ENCODE assay signal across 17 cellular contexts in the genomic region with DNA sequence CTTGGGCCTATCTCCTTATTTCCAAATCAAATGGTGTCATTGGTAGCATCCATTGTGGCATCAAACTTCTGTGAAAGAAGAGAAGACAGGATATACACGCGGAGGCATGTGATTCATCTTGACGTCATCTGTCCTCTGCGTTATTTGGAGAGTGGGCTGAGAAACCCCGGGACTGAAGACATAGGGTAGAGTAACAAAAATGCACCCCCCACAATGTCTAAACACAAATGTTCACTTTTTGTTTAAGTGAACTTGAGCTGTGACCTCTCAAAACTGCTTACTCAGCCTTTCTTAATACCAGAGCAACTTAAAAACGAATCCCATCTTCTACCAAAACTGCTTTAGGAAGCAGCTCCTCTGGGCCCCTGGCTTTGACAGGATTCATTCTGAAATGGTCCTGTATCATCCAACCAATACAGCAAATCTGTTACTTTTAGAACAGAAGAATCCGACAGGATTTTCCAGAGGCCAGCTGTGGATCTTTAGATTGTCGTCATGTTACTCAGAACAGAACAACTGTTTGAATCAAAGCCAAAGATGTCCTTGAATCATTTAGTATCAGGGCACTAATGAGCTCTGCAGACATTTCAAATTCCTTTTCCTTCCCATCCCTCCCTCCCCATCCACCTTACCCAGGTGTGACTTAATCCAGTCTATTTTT.
DNase-seq lines count a peak whose midpoint lies in the region; ATAC-seq and TF ChIP-seq lines count a peak whose summit lies in the region.
"Had no signal": no experiment of that assay in that cellular context is flagged by ENCODE, and none has a peak within 500 bp of the region (broad histone marks: within the 10 kb centered on the region; RNA-seq: fewer than 3 reads in every experiment).

No MANE protein-coding gene starts in this region.

- H3K36me3 ChIP-seq in SK-N-SH (replicated peaks in 1 of 2; ENCODE audit: control insufficient read depth in 1 of 2, insufficient read depth in 2 of 2, low read length in 1 of 2) (peaks cover 9 to 11% of the 10 kb centered on the region in 2 experiments), osteoblast (ENCODE audit: insufficient read depth, low read length) (no peaks in the 10 kb centered on the region)

- DNase-seq in EL (peak; percentile 80), SK-N-SH (no peak), fibroblast of mammary gland (ENCODE audit: low read depth) (peak; percentile 87), osteoblast (ENCODE audit: insufficient read length, low spot score, missing footprints) (no peak), GM03348 (ENCODE audit: low spot score) (no peak), NCI-H2081 (lab: John Stamatoyannopoulos, UW) (no peak), GM19240 (ENCODE audit: insufficient read length, low spot score) (no peak)
- DNase-seq: activated CD4-positive, CD25-positive, alpha-beta regulatory T cell treated with anti-CD3 and anti-CD28 coated beads, Interleukin-2, amount 50 U/mL, for 72 hours; COR-L47; erythroblast; NCI-H2171; NCI-H69; OCI-M1; stimulated activated CD4-positive, alpha-beta T cell treated with anti-CD3 and anti-CD28 coated beads, Interleukin-15, amount 100 ng/mL, for 24 hours; stimulated activated naive B cell treated with anti-CD40 and anti-IgM and Interleukin-4, amounts not matched to agents 10 μg/mL and 1 μg/mL and 100 μg/mL, for 72 hours had no signal

- CTCF ChIA-PET in SK-N-SH (lab: Yijun Ruan, JAX): interaction anchor here (1.0 to 2.3 kb wide), 7 partner anchors 10 to 1132 kb away, joined by 3 to 4 read pairs (median 3); no protein-coding TSS in a partner anchor

- no peaks in the 10 kb centered on the region for H4K20me1 ChIP-seq in SK-N-SH (ENCODE audit: insufficient read depth)
- no peaks in the 10 kb centered on the region for H4K20me1 ChIP-seq in osteoblast (ENCODE audit: insufficient read depth, low read length)

- H3K9me3 ChIP-seq in SK-N-SH: no peaks in the 10 kb centered on the region
- no peaks in the 10 kb centered on the region for H3K9me3 ChIP-seq in osteoblast (ENCODE audit: low read depth, low read length)

- H3F3A ChIP-seq in SK-N-SH (replicated peaks; ENCODE audit: insufficient read depth): peaks cover 27% of the 10 kb centered on the region

- H3K4me3 ChIP-seq in SK-N-SH (ENCODE audit: low read depth in 2 of 2, low read length in 1 of 2) (no peak overlapping the region), fibroblast of mammary gland (ENCODE audit: control insufficient read depth, low read depth, low read length) (no peak overlapping the region), osteoblast (ENCODE audit: insufficient read depth, low read length) (no peak overlapping the region)

- ATAC-seq in HG03095 (IDR thresholded peaks at IDR 0.05; ENCODE audit: unreplicated experiment): no peak
- ATAC-seq: stimulated activated naive B cell treated with anti-CD40 and anti-IgM and Interleukin-4, amounts not matched to agents 10 μg/mL and 1 μg/mL and 100 μg/mL, for 72 hours had no signal

- no peaks in the 10 kb centered on the region for H3K9me2 ChIP-seq in SK-N-SH

- H3K4me2 ChIP-seq in SK-N-SH (no peak overlapping the region), osteoblast (ENCODE audit: insufficient read depth, low read length) (peak overlapping the region; percentile 11)
- H3K4me2 ChIP-seq: KMS-11 had no signal

- WGBS in SK-N-SH (ENCODE audit: low lambda C conversion rate): 55% methylated on average over 8 of the region's 8 CpGs

- H3K27ac ChIP-seq in SK-N-SH (ENCODE audit: low read depth in 2 of 2, low read length in 1 of 2): peak overlapping the region; percentile 62 to 81
- peak overlapping the region; percentile 60 for H3K27ac ChIP-seq in osteoblast (ENCODE audit: low read depth, low read length)
- H3K27ac ChIP-seq: KMS-11 had no signal

- POLR2A ChIA-PET in SK-N-SH (lab: Yijun Ruan, JAX): no interaction called here

- H3K4me1 ChIP-seq in SK-N-SH (ENCODE audit: control insufficient read depth in 1 of 2, insufficient read depth in 2 of 2, low read depth in 1 of 2, low read length in 1 of 2) (peaks cover 17 to 23% of the 10 kb centered on the region in 2 experiments), osteoblast (ENCODE audit: insufficient read depth, low read length) (peaks cover 19% of the 10 kb centered on the region)

- TF ChIP-seq CTCF in SK-N-SH (IDR thresholded peaks at IDR 0.05): no peak
- no peak for TF ChIP-seq CTCF in fibroblast of mammary gland (conservative IDR thresholded peaks at IDR 0.05; ENCODE audit: control insufficient read depth, insufficient read depth, low read depth, low read length)
- no peak for TF ChIP-seq CTCF in osteoblast (IDR thresholded peaks at IDR 0.05; ENCODE audit: extremely low read depth, low read depth, low read length)

- TF ChIP-seq EP300 in SK-N-SH (IDR thresholded peaks at IDR 0.05; ENCODE audit: borderline replicate concordance in 1 of 2, low read depth in 1 of 2, low read length in 1 of 2): no peak

- 0 out of 2 replicates have a peak, but pooled peaks have one; percentile 6 for TF ChIP-seq RAD21 in SK-N-SH (IDR thresholded peaks at IDR 0.05; ENCODE audit: low read length)

- no peak overlapping the region for H3K9ac ChIP-seq in SK-N-SH
- H3K9ac ChIP-seq: KMS-11 had no signal

- H3K27me3 ChIP-seq in SK-N-SH (ENCODE audit: insufficient read depth): no peaks in the 10 kb centered on the region
- no peaks in the 10 kb centered on the region for H3K27me3 ChIP-seq in osteoblast (ENCODE audit: insufficient read depth, low read length)

- peak overlapping the region; percentile 4; the same call in 1 of the 2 replicates for H2AFZ ChIP-seq in SK-N-SH (ENCODE audit: low read depth)
- no peak overlapping the region for H2AFZ ChIP-seq in osteoblast (ENCODE audit: low read length)

- H3K79me2 ChIP-seq in SK-N-SH (ENCODE audit: insufficient read depth): peaks cover 82% of the 10 kb centered on the region
- no peaks in the 10 kb centered on the region for H3K79me2 ChIP-seq in osteoblast (ENCODE audit: insufficient read depth, low read length)

TF ChIP-seq in SK-N-SH, 30 proteins besides CTCF, POLR2A, EP300 and RAD21:
- TF ChIP-seq ELF1 (IDR thresholded peaks at IDR 0.05) (no peak), JUND (IDR thresholded peaks at IDR 0.05) (peak; percentile 30; the same call in 1 of the 2 replicates), FOSL2 (IDR thresholded peaks at IDR 0.05; ENCODE audit: borderline replicate concordance, low read depth) (peak; percentile 52; the same call in 1 of the 2 replicates), PBX3 (IDR thresholded peaks at IDR 0.05) (peak; percentile 41; the same call in 1 of the 2 replicates)
- TF ChIP-seq, protein P1, sequence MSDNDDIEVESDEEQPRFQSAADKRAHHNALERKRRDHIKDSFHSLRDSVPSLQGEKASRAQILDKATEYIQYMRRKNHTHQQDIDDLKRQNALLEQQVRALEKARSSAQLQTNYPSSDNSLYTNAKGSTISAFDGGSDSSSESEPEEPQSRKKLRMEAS (IDR thresholded peaks at IDR 0.05; ENCODE audit: low read depth): peak; percentile 78

Comparison
In these comparisons a context has a peak if more than half of its experiments do, and no peak if none do; other contexts are left out.
1. DNase-seq: peak in EL (single experiment) and fibroblast of mammary gland (single experiment); none in SK-N-SH (single experiment), osteoblast (single experiment), GM03348 (single experiment), NCI-H2081 (0 of 2) and GM19240 (single experiment).